Comparison of ENCODE assay signal across 20 cellular contexts in genomic region chr6:103908898-103909297, GRCh38.
"Had no signal": no experiment of that assay in that cellular context is flagged by ENCODE, and none has a peak within 500 bp of the region (broad histone marks: within the 10 kb centered on the region; RNA-seq: fewer than 3 reads in every experiment).

No MANE protein-coding gene starts in this region.

- H3K4me3 ChIP-seq: K562 had no signal

- H3K27ac Mint-ChIP-seq: IgD-negative memory B cell, T-cell had no signal

- H3K4me2 ChIP-seq: KMS-11, SK-N-SH had no signal

- H3K27ac ChIP-seq: HL-60, KMS-11 had no signal

- H3K4me3 Mint-ChIP-seq: IgD-negative memory B cell, T-cell had no signal

- H3K36me3 Mint-ChIP-seq: IgD-negative memory B cell, T-cell had no signal

- H3K9ac ChIP-seq: KMS-11, SK-N-SH had no signal

- DNase-seq: Kasumi-1, MM.1S, NCI-H1092 treated with DMSO at 0.1 percent for 48 hours, NCI-H1436, NCI-H187, NCI-H2081, NCI-H2107, NCI-H2227 treated with DMSO at 0.1 percent for 48 hours, NCI-H524, NCI-H69, NCI-H774, Right ventricle myocardium superior, RPMI8226, SK-N-SH, SW 1271, T-cell had no signal

- H3K27me3 Mint-ChIP-seq: IgD-negative memory B cell, T-cell had no signal

- H3K4me1 Mint-ChIP-seq: IgD-negative memory B cell, T-cell had no signal

- ATAC-seq: K562, T-cell had no signal
